ENCODE assay signal across 1 cellular context in the genomic region with DNA sequence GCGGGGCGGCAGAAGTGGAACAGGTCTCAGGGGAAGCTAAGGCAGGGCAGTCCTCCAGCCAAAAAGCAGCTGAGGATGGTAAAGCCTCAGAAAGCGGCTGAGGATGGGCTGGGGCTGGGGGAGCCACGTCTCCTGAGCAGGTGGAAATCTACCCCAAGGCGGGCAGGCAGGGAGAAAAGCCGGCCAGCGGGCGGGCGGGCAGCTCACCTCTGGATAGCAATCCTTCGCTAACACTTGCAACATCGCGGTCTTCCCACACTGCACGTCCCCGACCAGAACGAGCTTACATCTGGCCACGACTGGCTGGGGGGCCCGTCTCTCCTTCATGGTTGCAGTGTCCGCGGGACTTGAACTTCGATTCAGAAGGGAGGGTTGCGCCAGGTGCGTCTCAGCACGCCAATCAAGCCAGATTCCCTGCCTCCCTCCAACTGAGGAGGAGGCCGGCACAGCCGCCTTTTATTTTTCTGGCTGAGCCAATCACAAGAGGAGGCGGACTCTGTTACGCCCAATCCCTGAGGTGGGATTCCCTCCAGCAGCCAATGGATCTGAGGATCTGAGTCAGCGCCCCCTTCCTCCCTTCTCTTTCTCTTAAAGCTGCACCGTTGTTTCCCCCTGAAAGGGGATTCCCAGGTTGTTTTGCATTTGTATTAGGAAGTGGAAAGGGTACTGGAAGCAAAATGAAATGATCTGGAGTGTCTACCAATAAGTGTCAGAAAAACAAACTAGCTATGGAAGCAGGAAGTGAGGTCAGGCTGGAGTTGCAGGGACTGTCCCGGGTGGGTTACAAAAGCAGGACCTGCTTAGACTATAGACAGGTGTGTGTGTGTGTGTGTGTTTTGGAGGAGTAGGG.
TF ChIP-seq lines count a peak whose summit lies in the region.

A gene (minus strand): TSS at position 430 of the 850 bp plus-strand sequence. CDS start 103 bp downstream, at position 327.

TF ChIP-seq in HepG2, 621 proteins besides CTCF, POLR2A, EP300 and RAD21 (continued from another document and continues in another):
- no peak for TF ChIP-seq ETV5 (CRISPR knock-in tag; IDR thresholded peaks at IDR 0.05; ENCODE audit: borderline replicate concordance)
- no peak for TF ChIP-seq ZNF3 (CRISPR knock-in tag; IDR thresholded peaks at IDR 0.05)
- TF ChIP-seq KLF9 (CRISPR knock-in tag; IDR thresholded peaks at IDR 0.05; ENCODE audit: low read depth): peak; percentile 38; the same call in 1 of the 2 replicates
- TF ChIP-seq, protein P1, sequence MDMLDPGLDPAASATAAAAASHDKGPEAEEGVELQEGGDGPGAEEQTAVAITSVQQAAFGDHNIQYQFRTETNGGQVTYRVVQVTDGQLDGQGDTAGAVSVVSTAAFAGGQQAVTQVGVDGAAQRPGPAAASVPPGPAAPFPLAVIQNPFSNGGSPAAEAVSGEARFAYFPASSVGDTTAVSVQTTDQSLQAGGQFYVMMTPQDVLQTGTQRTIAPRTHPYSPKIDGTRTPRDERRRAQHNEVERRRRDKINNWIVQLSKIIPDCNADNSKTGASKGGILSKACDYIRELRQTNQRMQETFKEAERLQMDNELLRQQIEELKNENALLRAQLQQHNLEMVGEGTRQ (IDR thresholded peaks at IDR 0.05; ENCODE audit: low read depth, low read length): no peak
- TF ChIP-seq, protein P1 (CRISPR knock-in tag; IDR thresholded peaks at IDR 0.05; ENCODE audit: borderline replicate concordance): no peak
- no peak; the same call in 1 of the 2 replicates for TF ChIP-seq TOPORS (CRISPR knock-in tag; IDR thresholded peaks at IDR 0.05)
- no peak for TF ChIP-seq HOXA7 (CRISPR knock-in tag; IDR thresholded peaks at IDR 0.05)
- TF ChIP-seq NFKB2 (CRISPR knock-in tag; IDR thresholded peaks at IDR 0.05; ENCODE audit: borderline replicate concordance): 0 out of 2 replicates have a peak, but pooled peaks have one; percentile 65
- TF ChIP-seq, protein P2, sequence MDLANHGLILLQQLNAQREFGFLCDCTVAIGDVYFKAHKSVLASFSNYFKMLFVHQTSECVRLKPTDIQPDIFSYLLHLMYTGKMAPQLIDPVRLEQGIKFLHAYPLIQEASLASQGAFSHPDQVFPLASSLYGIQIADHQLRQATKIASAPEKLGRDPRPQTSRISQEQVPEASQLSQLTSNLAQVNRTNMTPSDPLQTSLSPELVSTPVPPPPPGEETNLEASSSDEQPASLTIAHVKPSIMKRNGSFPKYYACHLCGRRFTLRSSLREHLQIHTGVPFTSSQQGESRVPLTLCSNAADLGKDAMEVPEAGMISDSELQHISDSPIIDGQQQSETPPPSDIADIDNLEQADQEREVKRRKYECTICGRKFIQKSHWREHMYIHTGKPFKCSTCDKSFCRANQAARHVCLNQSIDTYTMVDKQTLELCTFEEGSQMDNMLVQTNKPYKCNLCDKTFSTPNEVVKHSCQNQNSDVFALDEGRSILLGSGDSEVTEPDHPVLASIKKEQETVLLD (CRISPR knock-in tag; IDR thresholded peaks at IDR 0.05; ENCODE audit: low read depth): no peak
- TF ChIP-seq ZNF501 (CRISPR knock-in tag; IDR thresholded peaks at IDR 0.05): peak; percentile 54
- no peak for TF ChIP-seq JUND (CRISPR knock-in tag; IDR thresholded peaks at IDR 0.05)
- 0 out of 2 replicates have a peak, but pooled peaks have one; percentile 40 for TF ChIP-seq ZSCAN29 (CRISPR knock-in tag; conservative IDR thresholded peaks at IDR 0.05)
- TF ChIP-seq DNMT1 (CRISPR knock-in tag; IDR thresholded peaks at IDR 0.05): no peak
- TF ChIP-seq, protein P3, sequence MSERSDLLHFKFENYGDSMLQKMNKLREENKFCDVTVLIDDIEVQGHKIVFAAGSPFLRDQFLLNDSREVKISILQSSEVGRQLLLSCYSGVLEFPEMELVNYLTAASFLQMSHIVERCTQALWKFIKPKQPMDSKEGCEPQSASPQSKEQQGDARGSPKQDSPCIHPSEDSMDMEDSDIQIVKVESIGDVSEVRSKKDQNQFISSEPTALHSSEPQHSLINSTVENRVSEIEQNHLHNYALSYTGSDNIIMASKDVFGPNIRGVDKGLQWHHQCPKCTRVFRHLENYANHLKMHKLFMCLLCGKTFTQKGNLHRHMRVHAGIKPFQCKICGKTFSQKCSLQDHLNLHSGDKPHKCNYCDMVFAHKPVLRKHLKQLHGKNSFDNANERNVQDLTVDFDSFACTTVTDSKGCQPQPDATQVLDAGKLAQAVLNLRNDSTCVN (CRISPR knock-in tag; IDR thresholded peaks at IDR 0.05; ENCODE audit: borderline replicate concordance): no peak; the same call in 1 of the 2 replicates
- TF ChIP-seq, protein P4, sequence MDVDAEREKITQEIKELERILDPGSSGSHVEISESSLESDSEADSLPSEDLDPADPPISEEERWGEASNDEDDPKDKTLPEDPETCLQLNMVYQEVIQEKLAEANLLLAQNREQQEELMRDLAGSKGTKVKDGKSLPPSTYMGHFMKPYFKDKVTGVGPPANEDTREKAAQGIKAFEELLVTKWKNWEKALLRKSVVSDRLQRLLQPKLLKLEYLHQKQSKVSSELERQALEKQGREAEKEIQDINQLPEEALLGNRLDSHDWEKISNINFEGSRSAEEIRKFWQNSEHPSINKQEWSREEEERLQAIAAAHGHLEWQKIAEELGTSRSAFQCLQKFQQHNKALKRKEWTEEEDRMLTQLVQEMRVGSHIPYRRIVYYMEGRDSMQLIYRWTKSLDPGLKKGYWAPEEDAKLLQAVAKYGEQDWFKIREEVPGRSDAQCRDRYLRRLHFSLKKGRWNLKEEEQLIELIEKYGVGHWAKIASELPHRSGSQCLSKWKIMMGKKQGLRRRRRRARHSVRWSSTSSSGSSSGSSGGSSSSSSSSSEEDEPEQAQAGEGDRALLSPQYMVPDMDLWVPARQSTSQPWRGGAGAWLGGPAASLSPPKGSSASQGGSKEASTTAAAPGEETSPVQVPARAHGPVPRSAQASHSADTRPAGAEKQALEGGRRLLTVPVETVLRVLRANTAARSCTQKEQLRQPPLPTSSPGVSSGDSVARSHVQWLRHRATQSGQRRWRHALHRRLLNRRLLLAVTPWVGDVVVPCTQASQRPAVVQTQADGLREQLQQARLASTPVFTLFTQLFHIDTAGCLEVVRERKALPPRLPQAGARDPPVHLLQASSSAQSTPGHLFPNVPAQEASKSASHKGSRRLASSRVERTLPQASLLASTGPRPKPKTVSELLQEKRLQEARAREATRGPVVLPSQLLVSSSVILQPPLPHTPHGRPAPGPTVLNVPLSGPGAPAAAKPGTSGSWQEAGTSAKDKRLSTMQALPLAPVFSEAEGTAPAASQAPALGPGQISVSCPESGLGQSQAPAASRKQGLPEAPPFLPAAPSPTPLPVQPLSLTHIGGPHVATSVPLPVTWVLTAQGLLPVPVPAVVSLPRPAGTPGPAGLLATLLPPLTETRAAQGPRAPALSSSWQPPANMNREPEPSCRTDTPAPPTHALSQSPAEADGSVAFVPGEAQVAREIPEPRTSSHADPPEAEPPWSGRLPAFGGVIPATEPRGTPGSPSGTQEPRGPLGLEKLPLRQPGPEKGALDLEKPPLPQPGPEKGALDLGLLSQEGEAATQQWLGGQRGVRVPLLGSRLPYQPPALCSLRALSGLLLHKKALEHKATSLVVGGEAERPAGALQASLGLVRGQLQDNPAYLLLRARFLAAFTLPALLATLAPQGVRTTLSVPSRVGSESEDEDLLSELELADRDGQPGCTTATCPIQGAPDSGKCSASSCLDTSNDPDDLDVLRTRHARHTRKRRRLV (CRISPR knock-in tag; IDR thresholded peaks at IDR 0.05): no peak
- TF ChIP-seq FOXA1 (IDR thresholded peaks at IDR 0.05): no peak
- TF ChIP-seq FOXA1 (CRISPR knock-in tag; IDR thresholded peaks at IDR 0.05): no peak
- no peak for TF ChIP-seq TP53 (CRISPR knock-in tag; conservative IDR thresholded peaks at IDR 0.05)
- TF ChIP-seq ZNF510 (CRISPR knock-in tag; IDR thresholded peaks at IDR 0.05; ENCODE audit: low read depth): peak; percentile 82; the same call in 1 of the 2 replicates
- TF ChIP-seq ARNT (IDR thresholded peaks at IDR 0.05): no peak
- TF ChIP-seq GABPA (IDR thresholded peaks at IDR 0.05; ENCODE audit: low read depth, low read length): no peak
- peak; percentile 44; the same call in 1 of the 2 replicates for TF ChIP-seq GABPA (CRISPR knock-in tag; IDR thresholded peaks at IDR 0.05; ENCODE audit: low read depth)
- TF ChIP-seq KDM4B (CRISPR knock-in tag; IDR thresholded peaks at IDR 0.05): no peak
- no peak for TF ChIP-seq ZNF205 (CRISPR knock-in tag; IDR thresholded peaks at IDR 0.05)
- TF ChIP-seq, protein P5, sequence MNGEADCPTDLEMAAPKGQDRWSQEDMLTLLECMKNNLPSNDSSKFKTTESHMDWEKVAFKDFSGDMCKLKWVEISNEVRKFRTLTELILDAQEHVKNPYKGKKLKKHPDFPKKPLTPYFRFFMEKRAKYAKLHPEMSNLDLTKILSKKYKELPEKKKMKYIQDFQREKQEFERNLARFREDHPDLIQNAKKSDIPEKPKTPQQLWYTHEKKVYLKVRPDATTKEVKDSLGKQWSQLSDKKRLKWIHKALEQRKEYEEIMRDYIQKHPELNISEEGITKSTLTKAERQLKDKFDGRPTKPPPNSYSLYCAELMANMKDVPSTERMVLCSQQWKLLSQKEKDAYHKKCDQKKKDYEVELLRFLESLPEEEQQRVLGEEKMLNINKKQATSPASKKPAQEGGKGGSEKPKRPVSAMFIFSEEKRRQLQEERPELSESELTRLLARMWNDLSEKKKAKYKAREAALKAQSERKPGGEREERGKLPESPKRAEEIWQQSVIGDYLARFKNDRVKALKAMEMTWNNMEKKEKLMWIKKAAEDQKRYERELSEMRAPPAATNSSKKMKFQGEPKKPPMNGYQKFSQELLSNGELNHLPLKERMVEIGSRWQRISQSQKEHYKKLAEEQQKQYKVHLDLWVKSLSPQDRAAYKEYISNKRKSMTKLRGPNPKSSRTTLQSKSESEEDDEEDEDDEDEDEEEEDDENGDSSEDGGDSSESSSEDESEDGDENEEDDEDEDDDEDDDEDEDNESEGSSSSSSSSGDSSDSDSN (CRISPR knock-in tag; IDR thresholded peaks at IDR 0.05): peak; percentile 53; the same call in 1 of the 2 replicates
- TF ChIP-seq RELA (CRISPR knock-in tag; IDR thresholded peaks at IDR 0.05): no peak
- TF ChIP-seq, protein P6, sequence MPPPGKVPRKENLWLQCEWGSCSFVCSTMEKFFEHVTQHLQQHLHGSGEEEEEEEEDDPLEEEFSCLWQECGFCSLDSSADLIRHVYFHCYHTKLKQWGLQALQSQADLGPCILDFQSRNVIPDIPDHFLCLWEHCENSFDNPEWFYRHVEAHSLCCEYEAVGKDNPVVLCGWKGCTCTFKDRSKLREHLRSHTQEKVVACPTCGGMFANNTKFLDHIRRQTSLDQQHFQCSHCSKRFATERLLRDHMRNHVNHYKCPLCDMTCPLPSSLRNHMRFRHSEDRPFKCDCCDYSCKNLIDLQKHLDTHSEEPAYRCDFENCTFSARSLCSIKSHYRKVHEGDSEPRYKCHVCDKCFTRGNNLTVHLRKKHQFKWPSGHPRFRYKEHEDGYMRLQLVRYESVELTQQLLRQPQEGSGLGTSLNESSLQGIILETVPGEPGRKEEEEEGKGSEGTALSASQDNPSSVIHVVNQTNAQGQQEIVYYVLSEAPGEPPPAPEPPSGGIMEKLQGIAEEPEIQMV (CRISPR knock-in tag; IDR thresholded peaks at IDR 0.05; ENCODE audit: low read depth): 0 out of 2 replicates have a peak, but pooled peaks have one; percentile 55
- TF ChIP-seq, protein P7, sequence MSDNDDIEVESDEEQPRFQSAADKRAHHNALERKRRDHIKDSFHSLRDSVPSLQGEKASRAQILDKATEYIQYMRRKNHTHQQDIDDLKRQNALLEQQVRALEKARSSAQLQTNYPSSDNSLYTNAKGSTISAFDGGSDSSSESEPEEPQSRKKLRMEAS (IDR thresholded peaks at IDR 0.05): peak; percentile 46
- TF ChIP-seq ZNF530 (CRISPR knock-in tag; IDR thresholded peaks at IDR 0.05; ENCODE audit: low read depth): no peak
- TF ChIP-seq, protein P8, sequence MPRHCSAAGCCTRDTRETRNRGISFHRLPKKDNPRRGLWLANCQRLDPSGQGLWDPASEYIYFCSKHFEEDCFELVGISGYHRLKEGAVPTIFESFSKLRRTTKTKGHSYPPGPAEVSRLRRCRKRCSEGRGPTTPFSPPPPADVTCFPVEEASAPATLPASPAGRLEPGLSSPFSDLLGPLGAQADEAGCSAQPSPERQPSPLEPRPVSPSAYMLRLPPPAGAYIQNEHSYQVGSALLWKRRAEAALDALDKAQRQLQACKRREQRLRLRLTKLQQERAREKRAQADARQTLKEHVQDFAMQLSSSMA (CRISPR knock-in tag; IDR thresholded peaks at IDR 0.05): no peak
- TF ChIP-seq ZFP36L2 (CRISPR knock-in tag; IDR thresholded peaks at IDR 0.05): no peak
- TF ChIP-seq GZF1 (CRISPR knock-in tag; IDR thresholded peaks at IDR 0.05): no peak
- TF ChIP-seq, protein P9, sequence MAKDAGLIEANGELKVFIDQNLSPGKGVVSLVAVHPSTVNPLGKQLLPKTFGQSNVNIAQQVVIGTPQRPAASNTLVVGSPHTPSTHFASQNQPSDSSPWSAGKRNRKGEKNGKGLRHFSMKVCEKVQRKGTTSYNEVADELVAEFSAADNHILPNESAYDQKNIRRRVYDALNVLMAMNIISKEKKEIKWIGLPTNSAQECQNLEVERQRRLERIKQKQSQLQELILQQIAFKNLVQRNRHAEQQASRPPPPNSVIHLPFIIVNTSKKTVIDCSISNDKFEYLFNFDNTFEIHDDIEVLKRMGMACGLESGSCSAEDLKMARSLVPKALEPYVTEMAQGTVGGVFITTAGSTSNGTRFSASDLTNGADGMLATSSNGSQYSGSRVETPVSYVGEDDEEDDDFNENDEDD (CRISPR knock-in tag; IDR thresholded peaks at IDR 0.05; ENCODE audit: borderline replicate concordance): peak; percentile 25; the same call in 1 of the 2 replicates
- peak; percentile 46; the same call in 1 of the 2 replicates for TF ChIP-seq THAP11 (CRISPR knock-in tag; IDR thresholded peaks at IDR 0.05)
- TF ChIP-seq ZNF564 (CRISPR knock-in tag; IDR thresholded peaks at IDR 0.05): no peak
- TF ChIP-seq, protein P10, sequence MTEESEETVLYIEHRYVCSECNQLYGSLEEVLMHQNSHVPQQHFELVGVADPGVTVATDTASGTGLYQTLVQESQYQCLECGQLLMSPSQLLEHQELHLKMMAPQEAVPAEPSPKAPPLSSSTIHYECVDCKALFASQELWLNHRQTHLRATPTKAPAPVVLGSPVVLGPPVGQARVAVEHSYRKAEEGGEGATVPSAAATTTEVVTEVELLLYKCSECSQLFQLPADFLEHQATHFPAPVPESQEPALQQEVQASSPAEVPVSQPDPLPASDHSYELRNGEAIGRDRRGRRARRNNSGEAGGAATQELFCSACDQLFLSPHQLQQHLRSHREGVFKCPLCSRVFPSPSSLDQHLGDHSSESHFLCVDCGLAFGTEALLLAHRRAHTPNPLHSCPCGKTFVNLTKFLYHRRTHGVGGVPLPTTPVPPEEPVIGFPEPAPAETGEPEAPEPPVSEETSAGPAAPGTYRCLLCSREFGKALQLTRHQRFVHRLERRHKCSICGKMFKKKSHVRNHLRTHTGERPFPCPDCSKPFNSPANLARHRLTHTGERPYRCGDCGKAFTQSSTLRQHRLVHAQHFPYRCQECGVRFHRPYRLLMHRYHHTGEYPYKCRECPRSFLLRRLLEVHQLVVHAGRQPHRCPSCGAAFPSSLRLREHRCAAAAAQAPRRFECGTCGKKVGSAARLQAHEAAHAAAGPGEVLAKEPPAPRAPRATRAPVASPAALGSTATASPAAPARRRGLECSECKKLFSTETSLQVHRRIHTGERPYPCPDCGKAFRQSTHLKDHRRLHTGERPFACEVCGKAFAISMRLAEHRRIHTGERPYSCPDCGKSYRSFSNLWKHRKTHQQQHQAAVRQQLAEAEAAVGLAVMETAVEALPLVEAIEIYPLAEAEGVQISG (CRISPR knock-in tag; IDR thresholded peaks at IDR 0.05): peak; percentile 36; the same call in 1 of the 2 replicates
- TF ChIP-seq ZNF263 (CRISPR knock-in tag; IDR thresholded peaks at IDR 0.05): peak; percentile 40; the same call in 1 of the 2 replicates
- TF ChIP-seq ZNF83 (CRISPR knock-in tag; IDR thresholded peaks at IDR 0.05; ENCODE audit: borderline replicate concordance): 0 out of 2 replicates have a peak, but pooled peaks have one; percentile 67
